14 cellular contexts compared by ENCODE assay signal in the genomic region with DNA sequence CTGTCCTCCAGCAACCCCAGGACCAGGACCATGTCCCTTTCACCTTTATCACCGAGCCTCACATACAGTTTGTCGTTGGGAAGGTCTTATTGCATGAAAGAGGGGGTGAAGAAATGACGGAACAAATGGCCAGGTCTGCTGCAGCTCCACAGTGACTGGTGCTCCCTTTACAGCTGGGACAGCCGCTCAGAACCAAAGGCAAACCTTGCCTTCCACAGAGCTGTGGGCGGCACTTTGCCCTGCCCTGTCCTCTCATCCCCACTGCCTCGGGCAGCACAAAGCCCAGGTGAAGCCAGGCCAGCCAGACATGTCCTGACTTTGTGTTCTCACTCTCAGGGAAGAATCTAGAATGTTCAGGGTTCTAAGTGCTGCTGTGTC. TPM values are rescaled to one million over a fixed set of nuclear protein-coding genes. Genes with fewer than 3 reads are reported as not detected.
A peak's percentile ranks its signal among the peaks of the same experiment; 100 is the strongest.
DNase-seq lines count a peak whose midpoint lies in the region; ATAC-seq, FAIRE-seq and TF ChIP-seq lines count a peak whose summit lies in the region.
"Had no signal": no experiment of that assay in that cellular context is flagged by ENCODE, and none has a peak within 500 bp of the region (broad histone marks: within the 10 kb centered on the region; RNA-seq: fewer than 3 reads in every experiment).

No MANE protein-coding gene starts in this region.

- peak overlapping the region in 2 of 3 donors; percentile 50 to 61 for H3K27ac Mint-ChIP-seq in IgD-negative memory B cell
- no peak overlapping the region for H3K27ac Mint-ChIP-seq in immature natural killer cell
- H3K27ac Mint-ChIP-seq: endodermal cell had no signal

- POLR2A ChIA-PET in K562 (lab: Yijun Ruan, JAX), result interaction anchor here (0.6 kb wide), 2 partner anchors 62 to 1653 kb away, joined by 3 read pairs; no protein-coding TSS in a partner anchor

- TF ChIP-seq POLR2A in K562 (conservative IDR thresholded peaks at IDR 0.05), result no peak
- no peak for TF ChIP-seq POLR2A in transverse colon (IDR thresholded peaks at IDR 0.05)

- no peak for ATAC-seq in left cardiac atrium
- ATAC-seq in K562, result peak; percentile 37
- no peak for ATAC-seq in HG02938 (IDR thresholded peaks at IDR 0.05; ENCODE audit: unreplicated experiment)
- ATAC-seq in HG02678 (IDR thresholded peaks at IDR 0.05; ENCODE audit: unreplicated experiment), result no peak

- H3K4me3 Mint-ChIP-seq in IgD-negative memory B cell (peak overlapping the region; percentile 89 to 97 (median 95)), immature natural killer cell (peak overlapping the region in 1 of 5 donors; percentile 33)
- H3K4me3 Mint-ChIP-seq: endodermal cell had no signal

- FAIRE-seq in K562 (lab: Jason Lieb, UNC), result no peak
- FAIRE-seq: astrocyte had no signal

- H3K27me3 ChIP-seq in K562 (ENCODE audit: control insufficient read depth in 2 of 2, insufficient read depth in 2 of 2, low read length in 2 of 2), result peaks cover 0 to 38% of the 10 kb centered on the region in 2 experiments; a peak in 4 of 5 replicates
- H3K27me3 ChIP-seq in transverse colon, result peaks cover 4% of the 10 kb centered on the region

- H3K36me3 ChIP-seq in K562 (ENCODE audit: control insufficient read depth, insufficient read depth, low read length) (no peaks in the 10 kb centered on the region), transverse colon (no peaks in the 10 kb centered on the region)

- no peak overlapping the region for H3K27ac ChIP-seq in K562 (ENCODE audit: extremely low read depth, low read depth, low read length)
- no peak overlapping the region for H3K27ac ChIP-seq in transverse colon
- H3K27ac ChIP-seq: SK-N-MC had no signal

- no peaks in the 10 kb centered on the region for H4K20me1 ChIP-seq in K562 (replicated peaks; ENCODE audit: control insufficient read depth, insufficient read depth, low read length)

- no peaks in the 10 kb centered on the region for H3K9me3 ChIP-seq in K562 (replicated peaks; ENCODE audit: control insufficient read depth, insufficient read depth, low read depth, low read length)
- no peaks in the 10 kb centered on the region for H3K9me3 ChIP-seq in transverse colon

- no peak for TF ChIP-seq EP300 in K562 (IDR thresholded peaks at IDR 0.05; ENCODE audit: low read length)
- no peak for TF ChIP-seq EP300 in transverse colon (IDR thresholded peaks at IDR 0.05; ENCODE audit: low read depth)

- TF ChIP-seq CTCF in K562 (IDR thresholded peaks at IDR 0.05 in 2 of 3, conservative IDR thresholded peaks at IDR 0.05 in 1 of 3; ENCODE audit: insufficient read depth in 2 of 3, low read depth in 1 of 3, low read length in 3 of 3) (no peak), transverse colon (IDR thresholded peaks at IDR 0.05) (no peak)

- in situ Hi-C loops in K562 (cut with MboI) (no loop called here), transverse colon (cut with MboI; ENCODE audit: low pct_ligation_motif_present in 1 of 4, low pct_unique_long_range_greater_than_20kb in 1 of 4, low sequenced_read_pairs in 3 of 4) (no loop called here)

- H3K9ac ChIP-seq in K562 (ENCODE audit: insufficient read depth in 1 of 2, low read depth in 2 of 2, low read length in 2 of 2), result no peak overlapping the region

- intact Hi-C loops in cardiac septum (cut with DNase I) (no loop called here), left cardiac atrium (cut with DNase I) (no loop called here), K562 (cut with micrococcal nuclease) (loop anchor here (5.0 kb wide), 1 partner anchor 63 kb away; no protein-coding TSS in a partner anchor), transverse colon (cut with DNase I; ENCODE audit: low total_unique reads) (no loop called here)

- no peak for TF ChIP-seq RAD21 in K562 (CRISPR knock-in tag; conservative IDR thresholded peaks at IDR 0.05 in 1 of 2, IDR thresholded peaks at IDR 0.05 in 1 of 2)

- no peaks in the 10 kb centered on the region for H3K9me3 Mint-ChIP-seq in IgD-negative memory B cell
- H3K9me3 Mint-ChIP-seq in immature natural killer cell, result peaks cover 0 to 2% (median 0%) of the 10 kb centered on the region in 6 donors
- H3K9me3 Mint-ChIP-seq: endodermal cell had no signal

- H3K4me2 ChIP-seq in K562 (ENCODE audit: insufficient read depth, low read length), result no peak overlapping the region

- H3K9me1 ChIP-seq in K562 (ENCODE audit: control insufficient read depth, insufficient read depth, low read length), result no peaks in the 10 kb centered on the region

- 7% methylated on average over 5 of the region's 6 CpGs for WGBS in K562 (ENCODE audit: insufficient coverage, low coverage, missing lambda C conversion rate)
- WGBS in transverse colon (ENCODE audit: low coverage in 1 of 2), 2 donors, result 56% methylated on average over 6 of the region's 6 CpGs; no CpG with 5 or more reads in 1 of the 2 donors

- BruUV-seq in K562 (replicated peaks; lab: Mats Ljungman, UMichigan), result no TSS peak

- H3K4me3 ChIP-seq in K562, result no peak overlapping the region
- no peak overlapping the region for H3K4me3 ChIP-seq in transverse colon
- H3K4me3 ChIP-seq: SK-N-MC had no signal

- no peaks in the 10 kb centered on the region for H3K79me2 ChIP-seq in K562 (ENCODE audit: control insufficient read depth, insufficient read depth, low read length)

- DNase-seq in cardiac septum (ENCODE audit: low spot score) (peak; percentile 71), left cardiac atrium (no peak), K562 (ENCODE audit: extremely low read depth in 1 of 4, low spot score in 3 of 4) (no peak), transverse colon (peak; percentile 3), immature natural killer cell (no peak)
- DNase-seq: DMS79 treated with DMSO at 0.1 percent for 48 hours, NCI-H187 treated with DMSO at 0.1 percent for 48 hours had no signal

- H3K27me3 Mint-ChIP-seq in IgD-negative memory B cell (no peaks in the 10 kb centered on the region), immature natural killer cell (ENCODE audit: low read depth in 3 of 3) (peaks cover 10 to 30% (median 17%) of the 10 kb centered on the region in 3 donors)

- H3K36me3 Mint-ChIP-seq in IgD-negative memory B cell (no peaks in the 10 kb centered on the region), immature natural killer cell (no peaks in the 10 kb centered on the region)

- no peak overlapping the region for H2AFZ ChIP-seq in K562 (ENCODE audit: low read depth, low read length)

- peaks cover 25 to 32% (median 28%) of the 10 kb centered on the region in 3 donors for H3K4me1 Mint-ChIP-seq in IgD-negative memory B cell
- no peaks in the 10 kb centered on the region for H3K4me1 Mint-ChIP-seq in immature natural killer cell

- peaks cover 0 to 5% of the 10 kb centered on the region in 2 experiments; a peak in 2 of 5 replicates for H3K4me1 ChIP-seq in K562 (replicated peaks in 1 of 2; ENCODE audit: control insufficient read depth in 2 of 2, insufficient read depth in 2 of 2, low read length in 2 of 2)
- no peaks in the 10 kb centered on the region for H3K4me1 ChIP-seq in transverse colon

- CTCF ChIA-PET in K562 (lab: Yijun Ruan, JAX; ENCODE audit: low intra/inter-chr PET ratio), result no interaction called here

RNA-seq across cellular contexts. Expression of gene GPR55, which starts 1.0 kb away (rescaled TPM):
- total RNA-seq in cardiac septum (not detected), left cardiac atrium (under 1 TPM in 1 of 2 donors, not detected in 1; 0.08 TPM), K562 (2014; rRNA removed) (0.08 and 0.18 TPM in 2 replicates), K562 (2014; rRNA removed; fragmentation: Illumina TruSeq; extraction: Trizol) (0.11 and 0.16 TPM in 2 replicates), K562 (2015; rRNA removed; fragmentation: Illumina TruSeq; extraction: Trizol) (0.34 and 0.36 TPM in 2 replicates), K562 (2021) (0.07 and 0.18 TPM in 2 replicates), transverse colon (10 to 100 TPM in 1 of 4 donors, 1 to 10 TPM in 2, under 1 TPM in 1; 0.40 to 16.1 (median 2.0) TPM)
- polyA plus RNA-seq in IgD-negative memory B cell (1.9 TPM), K562 (2011; rRNA removed) (0.32 and 0.49 TPM in 2 replicates), K562 (2014; fragmentation: Illumina TruSeq; extraction: Trizol) (0.16 and 0.19 TPM in 2 replicates), K562 (2014; fragmentation: Nextera tagmentation; extraction: Ambion mirVana) (under 1 TPM; 0.27 to 0.34 TPM), K562 (2014; rRNA removed) (0.36 and 0.73 TPM in 2 replicates), immature natural killer cell (not detected)
- total RNA-seq in K562 (2011; cell fraction: chromatin; rRNA removed; ENCODE audit: low replicate concordance), result 1.3 and 2.8 TPM in 2 replicates
- 2.0 and 2.2 TPM in 2 replicates for total RNA-seq in K562 (2011; cell fraction: nucleolus; rRNA removed)
- 1.5 and 2.7 TPM in 2 replicates for total RNA-seq in K562 (2011; cell fraction: nucleoplasm; rRNA removed)
- 0.34 and 0.49 TPM in 2 replicates for polyA plus RNA-seq in K562 (2011; cell fraction: cytosol; rRNA removed)
- polyA plus RNA-seq in K562 (2011; cell fraction: nucleus; rRNA removed), result 0.95 and 1.7 TPM in 2 replicates
- polyA plus RNA-seq in K562 (2012), result 1.2 and 1.4 TPM in 2 replicates
- 0.45 and 0.46 TPM in 2 replicates for polyA minus RNA-seq in K562 (2011; rRNA and poly(A)+ RNA removed)
- not detected in 2 replicates for polyA minus RNA-seq in K562 (2011; cell fraction: cytosol; rRNA and poly(A)+ RNA removed)
- 1.00 and 1.1 TPM in 2 replicates for polyA minus RNA-seq in K562 (2011; cell fraction: nucleus; rRNA and poly(A)+ RNA removed)
- total RNA-seq: astrocyte, kidney epithelial cell had no signal

RNA-seq across cellular contexts. Expression of gene ITM2C, which starts 59.3 kb away (rescaled TPM):
- total RNA-seq in cardiac septum (18.4 TPM), left cardiac atrium (10 to 100 TPM; 42.7 to 43.1 TPM), K562 (2014; rRNA removed) (21.5 and 30.9 TPM in 2 replicates), K562 (2014; rRNA removed; fragmentation: Illumina TruSeq; extraction: Trizol) (14.3 and 15.4 TPM in 2 replicates), K562 (2015; rRNA removed; fragmentation: Illumina TruSeq; extraction: Trizol) (19.7 and 20.8 TPM in 2 replicates), K562 (2021) (24.1 and 26.0 TPM in 2 replicates), transverse colon (1,000 to 10,000 TPM in 3 of 4 donors, 100 to 1,000 TPM in 1; 911 to 2,535 (median 1,776) TPM)
- polyA plus RNA-seq in IgD-negative memory B cell (162 TPM), K562 (2011; rRNA removed) (58.8 and 64.7 TPM in 2 replicates), K562 (2014; fragmentation: Illumina TruSeq; extraction: Trizol) (37.5 and 38.3 TPM in 2 replicates), K562 (2014; fragmentation: Nextera tagmentation; extraction: Ambion mirVana) (1 to 10 TPM in 1 of 2 experiments, under 1 TPM in 1; 0.49 to 1.4 TPM), K562 (2014; rRNA removed) (27.1 and 37.1 TPM in 2 replicates), immature natural killer cell (10 to 100 TPM in 2 of 3 donors, 1 to 10 TPM in 1; 5.3 to 23.7 (median 16.9) TPM)
- 15.7 and 63.4 TPM in 2 replicates for total RNA-seq in K562 (2011; cell fraction: chromatin; rRNA removed; ENCODE audit: low replicate concordance)
- total RNA-seq in K562 (2011; cell fraction: nucleolus; rRNA removed), result 70.9 and 81.4 TPM in 2 replicates
- 54.6 and 63.5 TPM in 2 replicates for total RNA-seq in K562 (2011; cell fraction: nucleoplasm; rRNA removed)
- 72.2 and 89.1 TPM in 2 replicates for polyA plus RNA-seq in K562 (2011; cell fraction: cytosol; rRNA removed)
- polyA plus RNA-seq in K562 (2011; cell fraction: nucleus; rRNA removed), result 23.0 and 26.2 TPM in 2 replicates
- 40.7 and 50.5 TPM in 2 replicates for polyA plus RNA-seq in K562 (2012)
- polyA minus RNA-seq in K562 (2011; rRNA and poly(A)+ RNA removed), result 42.9 and 62.5 TPM in 2 replicates
- polyA minus RNA-seq in K562 (2011; cell fraction: cytosol; rRNA and poly(A)+ RNA removed), result 29.0 and 39.4 TPM in 2 replicates
- 3.5 and 4.2 TPM in 2 replicates for polyA minus RNA-seq in K562 (2011; cell fraction: nucleus; rRNA and poly(A)+ RNA removed)

Comparison
In these comparisons a context has a peak if more than half of its experiments do, and no peak if none do; other contexts are left out.
1. DNase-seq: peak in cardiac septum (single experiment) and transverse colon (single experiment); none in left cardiac atrium (single experiment), K562 (0 of 4) and immature natural killer cell (0 of 3).
2. H3K27ac Mint-ChIP-seq: peak in IgD-negative memory B cell (2 of 3); none in immature natural killer cell (0 of 6).
3. RNA of gene ITM2C, which starts 59.3 kb away (total RNA-seq): 911 to 2,535 TPM in transverse colon; 42.7 to 43.1 TPM in left cardiac atrium, 14.3 to 81.4 TPM in K562 and 18.4 TPM in cardiac septum (single experiment); every median in the first group is over 10 times any median in the second.